Comparison of ENCODE assay signal across 15 cellular contexts in genomic region chr12:67367843-67368242, GRCh38.
DNase-seq lines count a peak whose midpoint lies in the region; ATAC-seq and TF ChIP-seq lines count a peak whose summit lies in the region.
"Had no signal": no experiment of that assay in that cellular context is flagged by ENCODE, and none has a peak within 500 bp of the region (broad histone marks: within the 10 kb centered on the region; RNA-seq: fewer than 3 reads in every experiment).

No MANE protein-coding gene starts in this region.

- no peak overlapping the region for H3K4me3 Mint-ChIP-seq in stimulated activated effector memory CD8-positive, alpha-beta T cell treated with anti-CD3 and anti-CD28 coated beads, Interleukin-12 subunit alpha, Interleukin-12 subunit beta, amount 100 ng/mL, for 72 hours
- H3K4me3 Mint-ChIP-seq: IgD-negative memory B cell had no signal

- TF ChIP-seq CTCF in tibial artery (IDR thresholded peaks at IDR 0.05) (no peak), spleen (IDR thresholded peaks at IDR 0.05 in 8 of 11, conservative IDR thresholded peaks at IDR 0.05 in 3 of 11) (no peak)

- ATAC-seq in GM21529 (IDR thresholded peaks at IDR 0.05; ENCODE audit: unreplicated experiment): peak; percentile 58
- peak; percentile 26 for ATAC-seq in stimulated activated effector memory CD8-positive, alpha-beta T cell treated with anti-CD3 and anti-CD28 coated beads, Interleukin-12 subunit alpha, Interleukin-12 subunit beta, amount 100 ng/mL, for 72 hours
- ATAC-seq: SK-N-SH treated with all-trans-retinoic acid at 6 μM for 48 hours had no signal

- H3K9me3 ChIP-seq in SJSA1 (replicated peaks) (0 out of 2 replicates have a peak, but pooled peaks cover 3% of the 10 kb centered on the region), tibial artery (no peaks in the 10 kb centered on the region), spleen (peaks cover 0 to 6% (median 0%) of the 10 kb centered on the region in 8 donors)

- H3K27me3 ChIP-seq in SJSA1 (replicated peaks): no peaks in the 10 kb centered on the region
- H3K27me3 ChIP-seq in tibial artery: no peaks in the 10 kb centered on the region
- H3K27me3 ChIP-seq in spleen (replicated peaks in 1 of 7): no peaks in the 10 kb centered on the region

- H3K4me1 ChIP-seq in SJSA1 (replicated peaks) (peaks cover 70% of the 10 kb centered on the region), tibial artery (no peaks in the 10 kb centered on the region), spleen (no peaks in the 10 kb centered on the region)

- no peaks in the 10 kb centered on the region for H3K4me1 Mint-ChIP-seq in stimulated activated effector memory CD8-positive, alpha-beta T cell treated with anti-CD3 and anti-CD28 coated beads, Interleukin-12 subunit alpha, Interleukin-12 subunit beta, amount 100 ng/mL, for 72 hours

- no peak overlapping the region for H3K27ac Mint-ChIP-seq in stimulated activated effector memory CD8-positive, alpha-beta T cell treated with anti-CD3 and anti-CD28 coated beads, Interleukin-12 subunit alpha, Interleukin-12 subunit beta, amount 100 ng/mL, for 72 hours
- H3K27ac Mint-ChIP-seq: IgD-negative memory B cell had no signal

- peak overlapping the region; percentile 87 for H3K27ac ChIP-seq in SJSA1
- H3K27ac ChIP-seq in tibial artery: no peak overlapping the region
- H3K27ac ChIP-seq in spleen: no peak overlapping the region
- H3K27ac ChIP-seq: C4-2B had no signal

- no peaks in the 10 kb centered on the region for H3K36me3 Mint-ChIP-seq in stimulated activated effector memory CD8-positive, alpha-beta T cell treated with anti-CD3 and anti-CD28 coated beads, Interleukin-12 subunit alpha, Interleukin-12 subunit beta, amount 100 ng/mL, for 72 hours

- TF ChIP-seq POLR2A in spleen (IDR thresholded peaks at IDR 0.05): no peak

- intact Hi-C loops in tibial artery (cut with DNase I; ENCODE audit: low total_unique reads) (loop anchor here (10.0 kb wide), 1 partner anchor 47 kb away; no protein-coding TSS in a partner anchor), spleen (cut with DNase I; ENCODE audit: low total_unique reads) (no loop called here)

- no peaks in the 10 kb centered on the region for H3K36me3 ChIP-seq in SJSA1
- H3K36me3 ChIP-seq in tibial artery: no peaks in the 10 kb centered on the region
- H3K36me3 ChIP-seq in spleen: no peaks in the 10 kb centered on the region

- H3K4me3 ChIP-seq in SJSA1 (no peak overlapping the region), tibial artery (no peak overlapping the region), spleen (no peak overlapping the region)

- DNase-seq in SJSA1 (ENCODE audit: low read depth in 1 of 2, low spot score in 2 of 2) (no peak), iris pigment epithelial cell (ENCODE audit: low read depth) (peak; percentile 26), T-helper 9 cell (no peak), tibial artery (no peak), spleen (no peak)
- no peak for DNase-seq in stimulated activated effector memory CD8-positive, alpha-beta T cell treated with anti-CD3 and anti-CD28 coated beads, Interleukin-12 subunit alpha, Interleukin-12 subunit beta, amount 100 ng/mL, for 72 hours (ENCODE audit: low spot score in 2 of 2)
- DNase-seq: DMS 273 treated with DMSO at 0.1 percent for 48 hours, GOT3, NCI-H187 treated with DMSO at 0.1 percent for 48 hours, NCI-H526 treated with DMSO at 0.1 percent for 48 hours, SHP77 had no signal

- H3K9me3 Mint-ChIP-seq in stimulated activated effector memory CD8-positive, alpha-beta T cell treated with anti-CD3 and anti-CD28 coated beads, Interleukin-12 subunit alpha, Interleukin-12 subunit beta, amount 100 ng/mL, for 72 hours: peaks cover 3% of the 10 kb centered on the region

- 74 to 90% (median 83%) methylated on average over 1 of the region's 1 CpG for WGBS in spleen, 5 donors
